1 cellular context compared by ENCODE assay signal in the genomic region with DNA sequence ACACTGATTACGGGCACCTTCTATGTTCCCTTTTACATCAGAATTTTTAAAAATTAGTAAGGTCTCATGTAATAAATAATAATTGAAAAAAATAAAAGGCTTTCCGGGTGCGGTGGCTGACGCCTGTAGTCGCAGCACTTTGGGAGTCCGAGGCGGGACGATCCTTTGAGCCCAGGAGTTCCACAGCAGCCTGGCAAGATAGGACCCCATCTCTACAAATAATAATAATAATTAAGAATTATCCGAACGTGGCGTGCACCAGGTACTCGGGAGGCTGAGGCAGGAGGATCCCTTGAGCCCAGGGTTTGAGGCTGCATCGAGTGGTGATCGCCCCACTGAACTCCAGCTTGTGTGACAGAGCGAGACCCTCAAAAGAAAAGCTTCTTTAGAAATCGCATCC.
TF ChIP-seq lines count a peak whose summit lies in the region.

No MANE protein-coding gene starts in this region.

TF ChIP-seq in IMR-90, 13 proteins besides CTCF, POLR2A, EP300 and RAD21 (continued from another document):
- TF ChIP-seq RCOR1 (IDR thresholded peaks at IDR 0.05; ENCODE audit: insufficient replicate concordance, low read length) (no peak), CEBPB (IDR thresholded peaks at IDR 0.05; ENCODE audit: low read depth, low read length) (no peak), FOS (IDR thresholded peaks at IDR 0.05; ENCODE audit: low read depth, low read length) (no peak), BHLHE40 (IDR thresholded peaks at IDR 0.05; ENCODE audit: low read depth, low read length) (no peak), RFX5 (IDR thresholded peaks at IDR 0.05; ENCODE audit: low read depth, low read length) (no peak), SMC3 (IDR thresholded peaks at IDR 0.05; ENCODE audit: low read depth, low read length) (no peak), MAZ (IDR thresholded peaks at IDR 0.05; ENCODE audit: borderline replicate concordance, low read depth, low read length) (no peak), CHD1 (IDR thresholded peaks at IDR 0.05; ENCODE audit: low read depth, low read length) (no peak)
- TF ChIP-seq, protein P1, sequence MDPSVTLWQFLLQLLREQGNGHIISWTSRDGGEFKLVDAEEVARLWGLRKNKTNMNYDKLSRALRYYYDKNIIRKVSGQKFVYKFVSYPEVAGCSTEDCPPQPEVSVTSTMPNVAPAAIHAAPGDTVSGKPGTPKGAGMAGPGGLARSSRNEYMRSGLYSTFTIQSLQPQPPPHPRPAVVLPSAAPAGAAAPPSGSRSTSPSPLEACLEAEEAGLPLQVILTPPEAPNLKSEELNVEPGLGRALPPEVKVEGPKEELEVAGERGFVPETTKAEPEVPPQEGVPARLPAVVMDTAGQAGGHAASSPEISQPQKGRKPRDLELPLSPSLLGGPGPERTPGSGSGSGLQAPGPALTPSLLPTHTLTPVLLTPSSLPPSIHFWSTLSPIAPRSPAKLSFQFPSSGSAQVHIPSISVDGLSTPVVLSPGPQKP (IDR thresholded peaks at IDR 0.05; ENCODE audit: borderline replicate concordance, low read depth, low read length), result no peak
